Comparison of ENCODE assay signal across 1 cellular context in the genomic region with DNA sequence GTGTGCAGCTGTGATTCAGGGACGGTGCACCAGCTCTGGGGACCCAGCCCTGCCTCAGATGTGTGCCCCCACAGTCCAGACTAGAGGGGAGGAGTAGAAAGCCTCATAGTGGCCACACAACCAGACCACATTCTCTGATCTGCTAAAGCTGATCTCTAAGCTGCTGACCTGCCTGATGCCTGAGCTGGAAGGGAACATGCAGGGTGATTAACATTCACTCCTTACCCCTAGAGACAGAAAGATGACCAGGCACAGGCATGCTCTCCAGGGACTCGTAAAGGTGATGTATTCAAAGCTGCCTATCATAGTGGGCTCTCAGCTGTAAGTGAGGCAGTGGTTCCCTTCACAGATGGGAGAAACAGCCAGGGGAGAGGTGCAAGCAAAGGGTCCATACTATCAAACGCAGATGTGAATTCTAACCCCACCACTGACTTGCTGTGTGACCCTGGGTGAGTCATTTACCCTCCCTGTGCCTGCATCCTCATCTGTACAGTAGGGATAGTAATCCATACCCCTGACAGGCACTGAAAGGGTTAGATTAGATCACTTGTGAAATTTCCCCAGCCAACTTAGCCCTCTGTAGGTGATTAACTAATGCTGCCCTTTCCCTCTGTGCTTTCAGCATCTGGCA.
A peak's percentile ranks its signal among the peaks of the same experiment; 100 is the strongest.
TF ChIP-seq lines count a peak whose summit lies in the region.

No MANE protein-coding gene starts in this region.

TF ChIP-seq in endothelial cell of umbilical vein, 7 proteins besides CTCF, POLR2A, EP300 and RAD21 (continued from another document):
- TF ChIP-seq JUN (IDR thresholded peaks at IDR 0.05; ENCODE audit: borderline replicate concordance, insufficient read depth, insufficient read length, low read depth), result peak; percentile 29
- TF ChIP-seq POLR2AphosphoS5 (IDR thresholded peaks at IDR 0.05; ENCODE audit: insufficient read depth, low read depth, low read length), result no peak
